In the genomic region with DNA sequence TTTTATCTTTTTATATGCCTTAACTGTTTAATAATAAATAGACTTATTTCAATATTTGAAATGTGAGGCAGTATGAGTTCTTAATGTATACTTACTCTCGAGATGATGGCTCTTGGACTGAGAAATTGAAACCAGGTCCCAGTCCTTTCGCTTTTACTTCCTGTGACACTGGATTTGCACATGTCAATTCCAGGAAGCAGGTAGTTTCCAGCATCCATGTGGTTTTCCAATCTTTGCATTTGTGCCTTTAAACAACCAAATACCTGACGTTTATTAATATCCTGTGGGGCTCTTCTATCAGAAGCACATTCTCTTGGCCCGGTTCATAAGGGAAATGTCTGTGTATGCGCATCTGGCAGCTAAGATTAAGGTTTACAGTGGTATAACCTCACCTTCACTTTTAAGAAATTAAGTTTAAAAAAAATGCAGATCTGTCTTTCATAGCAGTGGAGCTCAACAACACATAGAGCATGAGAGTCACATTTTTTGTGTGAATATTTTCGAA, we compare ENCODE assay signal across 1 cellular context.
TF ChIP-seq lines count a peak whose summit lies in the region.

No MANE protein-coding gene starts in this region.

TF ChIP-seq in HepG2, 621 proteins besides CTCF, POLR2A, EP300 and RAD21 (continues in another document):
- TF ChIP-seq, protein P1, sequence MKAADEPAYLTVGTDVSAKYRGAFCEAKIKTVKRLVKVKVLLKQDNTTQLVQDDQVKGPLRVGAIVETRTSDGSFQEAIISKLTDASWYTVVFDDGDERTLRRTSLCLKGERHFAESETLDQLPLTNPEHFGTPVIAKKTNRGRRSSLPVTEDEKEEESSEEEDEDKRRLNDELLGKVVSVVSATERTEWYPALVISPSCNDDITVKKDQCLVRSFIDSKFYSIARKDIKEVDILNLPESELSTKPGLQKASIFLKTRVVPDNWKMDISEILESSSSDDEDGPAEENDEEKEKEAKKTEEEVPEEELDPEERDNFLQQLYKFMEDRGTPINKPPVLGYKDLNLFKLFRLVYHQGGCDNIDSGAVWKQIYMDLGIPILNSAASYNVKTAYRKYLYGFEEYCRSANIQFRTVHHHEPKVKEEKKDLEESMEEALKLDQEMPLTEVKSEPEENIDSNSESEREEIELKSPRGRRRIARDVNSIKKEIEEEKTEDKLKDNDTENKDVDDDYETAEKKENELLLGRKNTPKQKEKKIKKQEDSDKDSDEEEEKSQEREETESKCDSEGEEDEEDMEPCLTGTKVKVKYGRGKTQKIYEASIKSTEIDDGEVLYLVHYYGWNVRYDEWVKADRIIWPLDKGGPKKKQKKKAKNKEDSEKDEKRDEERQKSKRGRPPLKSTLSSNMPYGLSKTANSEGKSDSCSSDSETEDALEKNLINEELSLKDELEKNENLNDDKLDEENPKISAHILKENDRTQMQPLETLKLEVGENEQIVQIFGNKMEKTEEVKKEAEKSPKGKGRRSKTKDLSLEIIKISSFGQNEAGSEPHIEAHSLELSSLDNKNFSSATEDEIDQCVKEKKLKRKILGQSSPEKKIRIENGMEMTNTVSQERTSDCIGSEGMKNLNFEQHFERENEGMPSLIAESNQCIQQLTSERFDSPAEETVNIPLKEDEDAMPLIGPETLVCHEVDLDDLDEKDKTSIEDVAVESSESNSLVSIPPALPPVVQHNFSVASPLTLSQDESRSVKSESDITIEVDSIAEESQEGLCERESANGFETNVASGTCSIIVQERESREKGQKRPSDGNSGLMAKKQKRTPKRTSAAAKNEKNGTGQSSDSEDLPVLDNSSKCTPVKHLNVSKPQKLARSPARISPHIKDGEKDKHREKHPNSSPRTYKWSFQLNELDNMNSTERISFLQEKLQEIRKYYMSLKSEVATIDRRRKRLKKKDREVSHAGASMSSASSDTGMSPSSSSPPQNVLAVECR (CRISPR knock-in tag; IDR thresholded peaks at IDR 0.05; ENCODE audit: borderline replicate concordance) = peak; percentile 33; the same call in 1 of the 2 replicates
- TF ChIP-seq, protein P2, sequence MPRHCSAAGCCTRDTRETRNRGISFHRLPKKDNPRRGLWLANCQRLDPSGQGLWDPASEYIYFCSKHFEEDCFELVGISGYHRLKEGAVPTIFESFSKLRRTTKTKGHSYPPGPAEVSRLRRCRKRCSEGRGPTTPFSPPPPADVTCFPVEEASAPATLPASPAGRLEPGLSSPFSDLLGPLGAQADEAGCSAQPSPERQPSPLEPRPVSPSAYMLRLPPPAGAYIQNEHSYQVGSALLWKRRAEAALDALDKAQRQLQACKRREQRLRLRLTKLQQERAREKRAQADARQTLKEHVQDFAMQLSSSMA (CRISPR knock-in tag; IDR thresholded peaks at IDR 0.05) = no peak
- TF ChIP-seq ZFP1 (CRISPR knock-in tag; IDR thresholded peaks at IDR 0.05) (no peak), ZNF543 (CRISPR knock-in tag; IDR thresholded peaks at IDR 0.05) (no peak), SAP130 (CRISPR knock-in tag; IDR thresholded peaks at IDR 0.05; ENCODE audit: low read depth) (peak; percentile 59), GATAD2A (CRISPR knock-in tag; IDR thresholded peaks at IDR 0.05) (peak; percentile 29; the same call in 1 of the 2 replicates), MXI1 (IDR thresholded peaks at IDR 0.05; ENCODE audit: borderline replicate concordance, low read depth, low read length) (peak; percentile 47; the same call in 1 of the 3 replicates), ARNTL (CRISPR knock-in tag; IDR thresholded peaks at IDR 0.05) (0 out of 2 replicates have a peak, but pooled peaks have one; percentile 26), NR2C2 (CRISPR knock-in tag; IDR thresholded peaks at IDR 0.05; ENCODE audit: borderline replicate concordance) (peak; percentile 86), GABPA (IDR thresholded peaks at IDR 0.05; ENCODE audit: low read depth, low read length) (no peak), GABPA (CRISPR knock-in tag; IDR thresholded peaks at IDR 0.05; ENCODE audit: low read depth) (peak; percentile 70), XRCC5 (optimal IDR thresholded peaks at IDR 0.05; ENCODE audit: low read length) (no peak), ZNF382 (CRISPR knock-in tag; IDR thresholded peaks at IDR 0.05; ENCODE audit: borderline replicate concordance) (no peak), ZSCAN29 (CRISPR knock-in tag; conservative IDR thresholded peaks at IDR 0.05) (no peak), ZNF12 (CRISPR knock-in tag; IDR thresholded peaks at IDR 0.05) (0 out of 2 replicates have a peak, but pooled peaks have one; percentile 40), SIX4 (CRISPR knock-in tag; IDR thresholded peaks at IDR 0.05) (no peak), HDAC1 (CRISPR knock-in tag; IDR thresholded peaks at IDR 0.05) (peak; percentile 23; the same call in 1 of the 2 replicates), PHF20 (CRISPR knock-in tag; IDR thresholded peaks at IDR 0.05) (no peak), ZBTB20 (CRISPR knock-in tag; IDR thresholded peaks at IDR 0.05; ENCODE audit: borderline replicate concordance, low read depth) (peak; percentile 57; the same call in 1 of the 2 replicates), TP53 (CRISPR knock-in tag; conservative IDR thresholded peaks at IDR 0.05) (no peak)
- TF ChIP-seq, protein P3, sequence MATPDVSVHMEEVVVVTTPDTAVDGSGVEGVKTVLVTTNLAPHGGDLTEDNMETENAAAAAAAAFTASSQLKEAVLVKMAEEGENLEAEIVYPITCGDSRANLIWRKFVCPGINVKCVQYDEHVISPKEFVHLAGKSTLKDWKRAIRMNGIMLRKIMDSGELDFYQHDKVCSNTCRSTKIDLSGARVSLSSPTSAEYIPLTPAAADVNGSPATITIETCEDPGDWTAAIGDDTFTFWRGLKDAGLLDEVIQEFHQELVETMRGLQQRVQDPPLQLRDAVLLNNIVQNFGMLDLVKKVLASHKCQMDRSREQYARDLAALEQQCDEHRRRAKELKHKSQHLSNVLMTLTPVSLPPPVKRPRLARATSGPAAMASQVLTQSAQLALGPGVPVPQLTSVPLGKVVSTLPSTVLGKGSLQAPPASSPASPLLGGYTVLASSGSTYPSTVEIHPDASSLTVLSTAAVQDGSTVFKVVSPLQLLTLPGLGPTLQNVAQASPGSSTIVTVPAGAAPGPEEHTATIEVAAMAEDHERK (CRISPR knock-in tag; IDR thresholded peaks at IDR 0.05; ENCODE audit: low read depth) = no peak
- TF ChIP-seq, protein P4, sequence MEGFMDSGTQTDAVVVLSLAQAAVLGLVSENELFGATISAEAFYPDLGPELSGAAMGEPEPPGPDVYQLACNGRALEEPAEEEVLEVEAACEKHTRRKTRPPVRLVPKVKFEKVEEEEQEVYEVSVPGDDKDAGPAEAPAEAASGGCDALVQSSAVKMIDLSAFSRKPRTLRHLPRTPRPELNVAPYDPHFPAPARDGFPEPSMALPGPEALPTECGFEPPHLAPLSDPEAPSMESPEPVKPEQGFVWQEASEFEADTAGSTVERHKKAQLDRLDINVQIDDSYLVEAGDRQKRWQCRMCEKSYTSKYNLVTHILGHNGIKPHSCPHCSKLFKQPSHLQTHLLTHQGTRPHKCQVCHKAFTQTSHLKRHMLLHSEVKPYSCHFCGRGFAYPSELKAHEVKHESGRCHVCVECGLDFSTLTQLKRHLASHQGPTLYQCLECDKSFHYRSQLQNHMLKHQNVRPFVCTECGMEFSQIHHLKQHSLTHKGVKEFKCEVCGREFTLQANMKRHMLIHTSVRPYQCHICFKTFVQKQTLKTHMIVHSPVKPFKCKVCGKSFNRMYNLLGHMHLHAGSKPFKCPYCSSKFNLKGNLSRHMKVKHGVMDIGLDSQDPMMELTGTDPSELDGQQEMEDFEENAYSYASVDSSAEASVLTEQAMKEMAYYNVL (CRISPR knock-in tag; IDR thresholded peaks at IDR 0.05; ENCODE audit: borderline replicate concordance) = no peak
- TF ChIP-seq, protein P5, sequence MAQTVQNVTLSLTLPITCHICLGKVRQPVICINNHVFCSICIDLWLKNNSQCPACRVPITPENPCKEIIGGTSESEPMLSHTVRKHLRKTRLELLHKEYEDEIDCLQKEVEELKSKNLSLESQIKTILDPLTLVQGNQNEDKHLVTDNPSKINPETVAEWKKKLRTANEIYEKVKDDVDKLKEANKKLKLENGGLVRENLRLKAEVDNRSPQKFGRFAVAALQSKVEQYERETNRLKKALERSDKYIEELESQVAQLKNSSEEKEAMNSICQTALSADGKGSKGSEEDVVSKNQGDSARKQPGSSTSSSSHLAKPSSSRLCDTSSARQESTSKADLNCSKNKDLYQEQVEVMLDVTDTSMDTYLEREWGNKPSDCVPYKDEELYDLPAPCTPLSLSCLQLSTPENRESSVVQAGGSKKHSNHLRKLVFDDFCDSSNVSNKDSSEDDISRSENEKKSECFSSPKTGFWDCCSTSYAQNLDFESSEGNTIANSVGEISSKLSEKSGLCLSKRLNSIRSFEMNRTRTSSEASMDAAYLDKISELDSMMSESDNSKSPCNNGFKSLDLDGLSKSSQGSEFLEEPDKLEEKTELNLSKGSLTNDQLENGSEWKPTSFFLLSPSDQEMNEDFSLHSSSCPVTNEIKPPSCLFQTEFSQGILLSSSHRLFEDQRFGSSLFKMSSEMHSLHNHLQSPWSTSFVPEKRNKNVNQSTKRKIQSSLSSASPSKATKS (CRISPR knock-in tag; IDR thresholded peaks at IDR 0.05) = no peak
- TF ChIP-seq, protein P6, sequence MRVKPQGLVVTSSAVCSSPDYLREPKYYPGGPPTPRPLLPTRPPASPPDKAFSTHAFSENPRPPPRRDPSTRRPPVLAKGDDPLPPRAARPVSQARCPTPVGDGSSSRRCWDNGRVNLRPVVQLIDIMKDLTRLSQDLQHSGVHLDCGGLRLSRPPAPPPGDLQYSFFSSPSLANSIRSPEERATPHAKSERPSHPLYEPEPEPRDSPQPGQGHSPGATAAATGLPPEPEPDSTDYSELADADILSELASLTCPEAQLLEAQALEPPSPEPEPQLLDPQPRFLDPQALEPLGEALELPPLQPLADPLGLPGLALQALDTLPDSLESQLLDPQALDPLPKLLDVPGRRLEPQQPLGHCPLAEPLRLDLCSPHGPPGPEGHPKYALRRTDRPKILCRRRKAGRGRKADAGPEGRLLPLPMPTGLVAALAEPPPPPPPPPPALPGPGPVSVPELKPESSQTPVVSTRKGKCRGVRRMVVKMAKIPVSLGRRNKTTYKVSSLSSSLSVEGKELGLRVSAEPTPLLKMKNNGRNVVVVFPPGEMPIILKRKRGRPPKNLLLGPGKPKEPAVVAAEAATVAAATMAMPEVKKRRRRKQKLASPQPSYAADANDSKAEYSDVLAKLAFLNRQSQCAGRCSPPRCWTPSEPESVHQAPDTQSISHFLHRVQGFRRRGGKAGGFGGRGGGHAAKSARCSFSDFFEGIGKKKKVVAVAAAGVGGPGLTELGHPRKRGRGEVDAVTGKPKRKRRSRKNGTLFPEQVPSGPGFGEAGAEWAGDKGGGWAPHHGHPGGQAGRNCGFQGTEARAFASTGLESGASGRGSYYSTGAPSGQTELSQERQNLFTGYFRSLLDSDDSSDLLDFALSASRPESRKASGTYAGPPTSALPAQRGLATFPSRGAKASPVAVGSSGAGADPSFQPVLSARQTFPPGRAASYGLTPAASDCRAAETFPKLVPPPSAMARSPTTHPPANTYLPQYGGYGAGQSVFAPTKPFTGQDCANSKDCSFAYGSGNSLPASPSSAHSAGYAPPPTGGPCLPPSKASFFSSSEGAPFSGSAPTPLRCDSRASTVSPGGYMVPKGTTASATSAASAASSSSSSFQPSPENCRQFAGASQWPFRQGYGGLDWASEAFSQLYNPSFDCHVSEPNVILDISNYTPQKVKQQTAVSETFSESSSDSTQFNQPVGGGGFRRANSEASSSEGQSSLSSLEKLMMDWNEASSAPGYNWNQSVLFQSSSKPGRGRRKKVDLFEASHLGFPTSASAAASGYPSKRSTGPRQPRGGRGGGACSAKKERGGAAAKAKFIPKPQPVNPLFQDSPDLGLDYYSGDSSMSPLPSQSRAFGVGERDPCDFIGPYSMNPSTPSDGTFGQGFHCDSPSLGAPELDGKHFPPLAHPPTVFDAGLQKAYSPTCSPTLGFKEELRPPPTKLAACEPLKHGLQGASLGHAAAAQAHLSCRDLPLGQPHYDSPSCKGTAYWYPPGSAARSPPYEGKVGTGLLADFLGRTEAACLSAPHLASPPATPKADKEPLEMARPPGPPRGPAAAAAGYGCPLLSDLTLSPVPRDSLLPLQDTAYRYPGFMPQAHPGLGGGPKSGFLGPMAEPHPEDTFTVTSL (CRISPR knock-in tag; IDR thresholded peaks at IDR 0.05; ENCODE audit: borderline replicate concordance) = no peak
- TF ChIP-seq, protein P7, sequence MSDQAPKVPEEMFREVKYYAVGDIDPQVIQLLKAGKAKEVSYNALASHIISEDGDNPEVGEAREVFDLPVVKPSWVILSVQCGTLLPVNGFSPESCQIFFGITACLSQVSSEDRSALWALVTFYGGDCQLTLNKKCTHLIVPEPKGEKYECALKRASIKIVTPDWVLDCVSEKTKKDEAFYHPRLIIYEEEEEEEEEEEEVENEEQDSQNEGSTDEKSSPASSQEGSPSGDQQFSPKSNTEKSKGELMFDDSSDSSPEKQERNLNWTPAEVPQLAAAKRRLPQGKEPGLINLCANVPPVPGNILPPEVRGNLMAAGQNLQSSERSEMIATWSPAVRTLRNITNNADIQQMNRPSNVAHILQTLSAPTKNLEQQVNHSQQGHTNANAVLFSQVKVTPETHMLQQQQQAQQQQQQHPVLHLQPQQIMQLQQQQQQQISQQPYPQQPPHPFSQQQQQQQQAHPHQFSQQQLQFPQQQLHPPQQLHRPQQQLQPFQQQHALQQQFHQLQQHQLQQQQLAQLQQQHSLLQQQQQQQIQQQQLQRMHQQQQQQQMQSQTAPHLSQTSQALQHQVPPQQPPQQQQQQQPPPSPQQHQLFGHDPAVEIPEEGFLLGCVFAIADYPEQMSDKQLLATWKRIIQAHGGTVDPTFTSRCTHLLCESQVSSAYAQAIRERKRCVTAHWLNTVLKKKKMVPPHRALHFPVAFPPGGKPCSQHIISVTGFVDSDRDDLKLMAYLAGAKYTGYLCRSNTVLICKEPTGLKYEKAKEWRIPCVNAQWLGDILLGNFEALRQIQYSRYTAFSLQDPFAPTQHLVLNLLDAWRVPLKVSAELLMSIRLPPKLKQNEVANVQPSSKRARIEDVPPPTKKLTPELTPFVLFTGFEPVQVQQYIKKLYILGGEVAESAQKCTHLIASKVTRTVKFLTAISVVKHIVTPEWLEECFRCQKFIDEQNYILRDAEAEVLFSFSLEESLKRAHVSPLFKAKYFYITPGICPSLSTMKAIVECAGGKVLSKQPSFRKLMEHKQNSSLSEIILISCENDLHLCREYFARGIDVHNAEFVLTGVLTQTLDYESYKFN (CRISPR knock-in tag; conservative IDR thresholded peaks at IDR 0.05) = 0 out of 2 replicates have a peak, but pooled peaks have one; percentile 10
- TF ChIP-seq, protein P8, sequence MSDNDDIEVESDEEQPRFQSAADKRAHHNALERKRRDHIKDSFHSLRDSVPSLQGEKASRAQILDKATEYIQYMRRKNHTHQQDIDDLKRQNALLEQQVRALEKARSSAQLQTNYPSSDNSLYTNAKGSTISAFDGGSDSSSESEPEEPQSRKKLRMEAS (IDR thresholded peaks at IDR 0.05) = peak; percentile 27; the same call in 1 of the 2 replicates
